Comparison of ENCODE assay signal across 20 cellular contexts in genomic region chr2:150320623-150321022, GRCh38.
"Had no signal": no experiment of that assay in that cellular context is flagged by ENCODE, and none has a peak within 500 bp of the region (broad histone marks: within the 10 kb centered on the region; RNA-seq: fewer than 3 reads in every experiment).

No MANE protein-coding gene starts in this region.

- H3K4me1 ChIP-seq: heart right ventricle, right atrium auricular region, sigmoid colon, stomach, transverse colon had no signal

- ATAC-seq: esophagus mucosa; gastrocnemius medialis; heart right ventricle; naive thymus-derived CD8-positive, alpha-beta T cell had no signal

- H3K27me3 ChIP-seq: gastrocnemius medialis, heart right ventricle, right atrium auricular region, sigmoid colon, stomach, transverse colon had no signal

- H3K27ac ChIP-seq: gastrocnemius medialis, heart right ventricle, right atrium auricular region, sigmoid colon, skin epidermis, stomach, thoracic aorta, transverse colon had no signal

- DNase-seq: effector memory CD4-positive, alpha-beta T cell; gastrocnemius medialis; heart right ventricle; hypothalamus; kidney glomerular epithelial cell; mesendoderm; naive thymus-derived CD8-positive, alpha-beta T cell; posterior cingulate gyrus; sigmoid colon; stimulated activated CD4-positive, alpha-beta T cell treated with anti-CD3 and anti-CD28 coated beads, Interleukin-12 subunit alpha, Interleukin-12 subunit beta, amount 100 ng/mL, for 4 hours; stimulated activated naive CD4-positive, alpha-beta T cell; stomach; substantia nigra; transverse colon had no signal

- H3K27ac Mint-ChIP-seq: naive thymus-derived CD8-positive, alpha-beta T cell had no signal

- H3K4me1 Mint-ChIP-seq: naive thymus-derived CD8-positive, alpha-beta T cell had no signal

- H3K4me3 ChIP-seq: gastrocnemius medialis, heart right ventricle, right atrium auricular region, sigmoid colon, skin epidermis, stomach, thoracic aorta, transverse colon had no signal

- H3K4me3 Mint-ChIP-seq: naive thymus-derived CD8-positive, alpha-beta T cell; neural crest cell had no signal

- H3K36me3 ChIP-seq: gastrocnemius medialis, heart right ventricle, right atrium auricular region, sigmoid colon, stomach, thoracic aorta, transverse colon had no signal

- H3K27me3 Mint-ChIP-seq: naive thymus-derived CD8-positive, alpha-beta T cell had no signal

- FAIRE-seq: islet of Langerhans had no signal
